In the genomic region with DNA sequence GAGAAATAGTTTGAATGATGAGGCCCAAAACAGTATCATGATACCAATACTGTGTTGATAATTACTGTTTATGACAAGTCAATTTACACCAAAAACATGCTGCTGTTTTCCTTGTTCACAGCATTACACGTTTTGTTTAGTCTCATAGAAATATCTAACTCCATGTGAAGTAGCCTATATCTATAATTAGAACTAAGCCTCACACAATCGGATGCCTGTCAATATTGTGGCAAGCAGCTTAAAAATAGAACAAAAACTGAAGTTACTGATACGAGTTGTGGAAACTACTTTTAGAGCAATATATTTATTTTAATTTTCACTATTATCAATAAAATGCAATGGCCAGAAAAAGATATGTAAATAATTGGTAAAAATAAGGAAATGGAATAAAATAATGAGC, we compare ENCODE assay signal across 2 cellular contexts.
TF ChIP-seq lines count a peak whose summit lies in the region.

No MANE protein-coding gene starts in this region.

TF ChIP-seq in GM12878, 131 proteins besides CTCF, POLR2A, EP300 and RAD21:
- TF ChIP-seq, protein P1, sequence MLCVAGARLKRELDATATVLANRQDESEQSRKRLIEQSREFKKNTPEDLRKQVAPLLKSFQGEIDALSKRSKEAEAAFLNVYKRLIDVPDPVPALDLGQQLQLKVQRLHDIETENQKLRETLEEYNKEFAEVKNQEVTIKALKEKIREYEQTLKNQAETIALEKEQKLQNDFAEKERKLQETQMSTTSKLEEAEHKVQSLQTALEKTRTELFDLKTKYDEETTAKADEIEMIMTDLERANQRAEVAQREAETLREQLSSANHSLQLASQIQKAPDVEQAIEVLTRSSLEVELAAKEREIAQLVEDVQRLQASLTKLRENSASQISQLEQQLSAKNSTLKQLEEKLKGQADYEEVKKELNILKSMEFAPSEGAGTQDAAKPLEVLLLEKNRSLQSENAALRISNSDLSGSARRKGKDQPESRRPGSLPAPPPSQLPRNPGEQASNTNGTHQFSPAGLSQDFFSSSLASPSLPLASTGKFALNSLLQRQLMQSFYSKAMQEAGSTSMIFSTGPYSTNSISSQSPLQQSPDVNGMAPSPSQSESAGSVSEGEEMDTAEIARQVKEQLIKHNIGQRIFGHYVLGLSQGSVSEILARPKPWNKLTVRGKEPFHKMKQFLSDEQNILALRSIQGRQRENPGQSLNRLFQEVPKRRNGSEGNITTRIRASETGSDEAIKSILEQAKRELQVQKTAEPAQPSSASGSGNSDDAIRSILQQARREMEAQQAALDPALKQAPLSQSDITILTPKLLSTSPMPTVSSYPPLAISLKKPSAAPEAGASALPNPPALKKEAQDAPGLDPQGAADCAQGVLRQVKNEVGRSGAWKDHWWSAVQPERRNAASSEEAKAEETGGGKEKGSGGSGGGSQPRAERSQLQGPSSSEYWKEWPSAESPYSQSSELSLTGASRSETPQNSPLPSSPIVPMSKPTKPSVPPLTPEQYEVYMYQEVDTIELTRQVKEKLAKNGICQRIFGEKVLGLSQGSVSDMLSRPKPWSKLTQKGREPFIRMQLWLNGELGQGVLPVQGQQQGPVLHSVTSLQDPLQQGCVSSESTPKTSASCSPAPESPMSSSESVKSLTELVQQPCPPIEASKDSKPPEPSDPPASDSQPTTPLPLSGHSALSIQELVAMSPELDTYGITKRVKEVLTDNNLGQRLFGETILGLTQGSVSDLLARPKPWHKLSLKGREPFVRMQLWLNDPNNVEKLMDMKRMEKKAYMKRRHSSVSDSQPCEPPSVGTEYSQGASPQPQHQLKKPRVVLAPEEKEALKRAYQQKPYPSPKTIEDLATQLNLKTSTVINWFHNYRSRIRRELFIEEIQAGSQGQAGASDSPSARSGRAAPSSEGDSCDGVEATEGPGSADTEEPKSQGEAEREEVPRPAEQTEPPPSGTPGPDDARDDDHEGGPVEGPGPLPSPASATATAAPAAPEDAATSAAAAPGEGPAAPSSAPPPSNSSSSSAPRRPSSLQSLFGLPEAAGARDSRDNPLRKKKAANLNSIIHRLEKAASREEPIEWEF (IDR thresholded peaks at IDR 0.05; ENCODE audit: insufficient replicate concordance, low read depth, low read length): no peak
- TF ChIP-seq, protein P2, sequence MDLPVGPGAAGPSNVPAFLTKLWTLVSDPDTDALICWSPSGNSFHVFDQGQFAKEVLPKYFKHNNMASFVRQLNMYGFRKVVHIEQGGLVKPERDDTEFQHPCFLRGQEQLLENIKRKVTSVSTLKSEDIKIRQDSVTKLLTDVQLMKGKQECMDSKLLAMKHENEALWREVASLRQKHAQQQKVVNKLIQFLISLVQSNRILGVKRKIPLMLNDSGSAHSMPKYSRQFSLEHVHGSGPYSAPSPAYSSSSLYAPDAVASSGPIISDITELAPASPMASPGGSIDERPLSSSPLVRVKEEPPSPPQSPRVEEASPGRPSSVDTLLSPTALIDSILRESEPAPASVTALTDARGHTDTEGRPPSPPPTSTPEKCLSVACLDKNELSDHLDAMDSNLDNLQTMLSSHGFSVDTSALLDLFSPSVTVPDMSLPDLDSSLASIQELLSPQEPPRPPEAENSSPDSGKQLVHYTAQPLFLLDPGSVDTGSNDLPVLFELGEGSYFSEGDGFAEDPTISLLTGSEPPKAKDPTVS (IDR thresholded peaks at IDR 0.05; ENCODE audit: low read depth, low read length): no peak
- no peak for TF ChIP-seq RBBP5 (conservative IDR thresholded peaks at IDR 0.05)

TF ChIP-seq in WTC11, 78 proteins besides CTCF, POLR2A, EP300 and RAD21 (continued from another document):
- TF ChIP-seq, protein P3, sequence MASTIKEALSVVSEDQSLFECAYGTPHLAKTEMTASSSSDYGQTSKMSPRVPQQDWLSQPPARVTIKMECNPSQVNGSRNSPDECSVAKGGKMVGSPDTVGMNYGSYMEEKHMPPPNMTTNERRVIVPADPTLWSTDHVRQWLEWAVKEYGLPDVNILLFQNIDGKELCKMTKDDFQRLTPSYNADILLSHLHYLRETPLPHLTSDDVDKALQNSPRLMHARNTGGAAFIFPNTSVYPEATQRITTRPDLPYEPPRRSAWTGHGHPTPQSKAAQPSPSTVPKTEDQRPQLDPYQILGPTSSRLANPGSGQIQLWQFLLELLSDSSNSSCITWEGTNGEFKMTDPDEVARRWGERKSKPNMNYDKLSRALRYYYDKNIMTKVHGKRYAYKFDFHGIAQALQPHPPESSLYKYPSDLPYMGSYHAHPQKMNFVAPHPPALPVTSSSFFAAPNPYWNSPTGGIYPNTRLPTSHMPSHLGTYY (CRISPR knock-in tag; IDR thresholded peaks at IDR 0.05): no peak
- TF ChIP-seq FOXK1 (CRISPR knock-in tag; IDR thresholded peaks at IDR 0.05) (no peak), KAT7 (CRISPR knock-in tag; IDR thresholded peaks at IDR 0.05; ENCODE audit: borderline replicate concordance) (no peak), EMX1 (CRISPR knock-in tag; IDR thresholded peaks at IDR 0.05) (no peak), ZNF396 (CRISPR knock-in tag; IDR thresholded peaks at IDR 0.05; ENCODE audit: borderline replicate concordance) (no peak), CREM (CRISPR knock-in tag; IDR thresholded peaks at IDR 0.05) (no peak), FOXP1 (CRISPR knock-in tag; IDR thresholded peaks at IDR 0.05; ENCODE audit: borderline replicate concordance) (no peak), ZBTB21 (CRISPR knock-in tag; IDR thresholded peaks at IDR 0.05; ENCODE audit: borderline replicate concordance) (no peak), MYBL2 (CRISPR knock-in tag; IDR thresholded peaks at IDR 0.05) (no peak)
- TF ChIP-seq, protein P4, sequence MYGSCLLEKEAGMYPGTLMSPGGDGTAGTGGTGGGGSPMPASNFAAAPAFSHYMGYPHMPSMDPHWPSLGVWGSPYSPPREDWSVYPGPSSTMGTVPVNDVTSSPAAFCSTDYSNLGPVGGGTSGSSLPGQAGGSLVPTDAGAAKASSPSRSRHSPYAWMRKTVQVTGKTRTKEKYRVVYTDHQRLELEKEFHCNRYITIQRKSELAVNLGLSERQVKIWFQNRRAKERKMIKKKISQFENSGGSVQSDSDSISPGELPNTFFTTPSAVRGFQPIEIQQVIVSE (CRISPR knock-in tag; IDR thresholded peaks at IDR 0.05; ENCODE audit: borderline replicate concordance): no peak
- TF ChIP-seq, protein P5, sequence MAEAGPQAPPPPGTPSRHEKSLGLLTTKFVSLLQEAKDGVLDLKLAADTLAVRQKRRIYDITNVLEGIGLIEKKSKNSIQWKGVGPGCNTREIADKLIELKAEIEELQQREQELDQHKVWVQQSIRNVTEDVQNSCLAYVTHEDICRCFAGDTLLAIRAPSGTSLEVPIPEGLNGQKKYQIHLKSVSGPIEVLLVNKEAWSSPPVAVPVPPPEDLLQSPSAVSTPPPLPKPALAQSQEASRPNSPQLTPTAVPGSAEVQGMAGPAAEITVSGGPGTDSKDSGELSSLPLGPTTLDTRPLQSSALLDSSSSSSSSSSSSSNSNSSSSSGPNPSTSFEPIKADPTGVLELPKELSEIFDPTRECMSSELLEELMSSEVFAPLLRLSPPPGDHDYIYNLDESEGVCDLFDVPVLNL (CRISPR knock-in tag; IDR thresholded peaks at IDR 0.05; ENCODE audit: borderline replicate concordance, low read depth): no peak
- TF ChIP-seq, protein P6, sequence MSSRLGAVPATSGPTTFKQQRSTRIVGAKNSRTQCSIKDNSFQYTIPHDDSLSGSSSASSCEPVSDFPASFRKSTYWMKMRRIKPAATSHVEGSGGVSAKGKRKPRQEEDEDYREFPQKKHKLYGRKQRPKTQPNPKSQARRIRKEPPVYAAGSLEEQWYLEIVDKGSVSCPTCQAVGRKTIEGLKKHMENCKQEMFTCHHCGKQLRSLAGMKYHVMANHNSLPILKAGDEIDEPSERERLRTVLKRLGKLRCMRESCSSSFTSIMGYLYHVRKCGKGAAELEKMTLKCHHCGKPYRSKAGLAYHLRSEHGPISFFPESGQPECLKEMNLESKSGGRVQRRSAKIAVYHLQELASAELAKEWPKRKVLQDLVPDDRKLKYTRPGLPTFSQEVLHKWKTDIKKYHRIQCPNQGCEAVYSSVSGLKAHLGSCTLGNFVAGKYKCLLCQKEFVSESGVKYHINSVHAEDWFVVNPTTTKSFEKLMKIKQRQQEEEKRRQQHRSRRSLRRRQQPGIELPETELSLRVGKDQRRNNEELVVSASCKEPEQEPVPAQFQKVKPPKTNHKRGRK (CRISPR knock-in tag; IDR thresholded peaks at IDR 0.05; ENCODE audit: borderline replicate concordance): no peak
